22 cellular contexts compared by ENCODE assay signal in genomic region chr2:4340536-4340935, GRCh38.
"Had no signal": no experiment of that assay in that cellular context is flagged by ENCODE, and none has a peak within 500 bp of the region (broad histone marks: within the 10 kb centered on the region; RNA-seq: fewer than 3 reads in every experiment).

No MANE protein-coding gene starts in this region.

- H3K27me3 ChIP-seq: left lung, right atrium auricular region, thyroid gland had no signal

- ATAC-seq: activated CD8-positive, alpha-beta T cell treated with anti-CD3 and anti-CD28 coated beads, Interleukin-2, amount 10 ng/mL, durations not matched to agents 7 days and 5 days; activated naive CD8-positive, alpha-beta T cell treated with anti-CD3 and anti-CD28 coated beads, Interleukin-2, amount 50 U/mL, for 24 hours; left lung; T-cell had no signal

- DNase-seq: activated B cell treated with CpG ODN at 0.5 μM for 24 hours; activated CD4-positive, alpha-beta T cell treated with anti-CD3 and anti-CD28 coated beads, Interleukin-2, amount 10 ng/mL, durations not matched to agents 24 days and 14 days; activated CD8-positive, alpha-beta T cell treated with anti-CD3 and anti-CD28 coated beads, Interleukin-2, amount 10 ng/mL, durations not matched to agents 7 days and 5 days; activated effector memory CD4-positive, alpha-beta T cell treated with Interleukin-2 at 50 U/mL for 16 hours; activated naive CD4-positive, alpha-beta T cell treated with anti-CD3 and anti-CD28 coated beads, Interleukin-2, amount 10 ng/mL, durations not matched to agents 7 days and 5 days; activated naive CD8-positive, alpha-beta T cell treated with anti-CD3 and anti-CD28 coated beads, Interleukin-2, amount 50 U/mL, for 24 hours; activated T-cell treated with anti-CD3 and anti-CD28 coated beads, Interleukin-2, amount 50 U/mL, for 48 hours; aorta; cerebellar nuclear complex; effector CD8-positive, alpha-beta T cell; foreskin fibroblast; glutamatergic neuron; hippocampal formation; left lung; stimulated activated CD4-positive, alpha-beta T cell treated with anti-CD3 and anti-CD28 coated beads, Interleukin-2, amount 100 ng/mL, for 24 hours; stimulated activated naive CD4-positive, alpha-beta T cell treated with Interleukin-2 at 50 U/mL for 16 hours; T-cell; T-helper 9 cell; thyroid gland had no signal

- FAIRE-seq: keratinocyte had no signal

- H3K4me1 ChIP-seq: left lung, prostate gland, right atrium auricular region, thyroid gland had no signal

- H3K36me3 ChIP-seq: left lung, prostate gland, right atrium auricular region, thyroid gland had no signal

- H3K9me3 ChIP-seq: prostate gland, thyroid gland had no signal

- H3K4me3 ChIP-seq: left lung, prostate gland, right atrium auricular region, thyroid gland had no signal

- H3K27ac ChIP-seq: left lung, prostate gland, right atrium auricular region, thyroid gland had no signal
